In the genomic region with DNA sequence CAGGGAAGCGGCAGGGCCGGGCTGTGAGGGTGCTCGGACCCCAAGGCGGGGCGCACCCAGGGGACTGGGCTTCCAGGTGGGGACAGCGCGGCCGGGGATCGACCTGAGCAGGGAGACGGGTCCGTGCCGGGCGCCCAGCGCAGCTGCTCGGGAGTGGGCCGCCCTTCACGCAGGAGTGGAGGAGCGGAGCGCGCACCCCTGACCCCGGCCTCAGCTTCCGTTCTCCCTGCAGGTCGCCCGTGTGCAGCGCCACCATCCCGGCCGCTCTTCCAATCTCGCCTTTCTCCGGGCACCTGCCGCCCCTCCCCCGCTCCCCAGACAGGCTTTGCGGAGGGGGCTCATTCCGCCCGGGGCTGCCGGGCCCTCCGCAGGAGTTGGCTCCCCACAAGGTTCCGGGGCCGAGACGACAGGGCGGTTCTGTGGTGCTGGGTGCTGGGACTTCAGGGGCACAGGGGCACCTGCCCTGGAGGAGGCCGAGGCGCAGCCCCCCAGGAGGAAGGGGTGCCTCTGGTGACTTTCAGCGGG, we compare ENCODE assay signal across 8 cellular contexts. TPM values are rescaled to one million over a fixed set of nuclear protein-coding genes. Genes with fewer than 3 reads are reported as not detected.
DNase-seq lines count a peak whose midpoint lies in the region; ATAC-seq, FAIRE-seq and TF ChIP-seq lines count a peak whose summit lies in the region.
"Not testable (repeated sequence)": the region's sequence is repeated elsewhere in the genome, so short reads cannot be mapped to it uniquely, and the experiment has no call there.

No MANE protein-coding gene starts in this region.

- TF ChIP-seq CTCF in GM10248 (IDR thresholded peaks at IDR 0.05; ENCODE audit: control extremely low read depth, extremely low read depth, low read depth, missing control alignments); KMS-11 (conservative IDR thresholded peaks at IDR 0.05; ENCODE audit: low read depth, low read length); activated B cell treated with CpG ODN at 0.5 μM for 24 hours (IDR thresholded peaks at IDR 0.05); pancreas (IDR thresholded peaks at IDR 0.05); type B pancreatic cell (conservative IDR thresholded peaks at IDR 0.05): not testable (repeated sequence)

- CTCF ChIA-PET in GM10248 (lab: Yijun Ruan, JAX); activated B cell treated with CpG ODN at 0.5 μM for 24 hours (lab: Charles Lee): not testable (repeated sequence)

- H3K9ac ChIP-seq in KMS-11; iPS-18a (ENCODE audit: low read length): not testable (repeated sequence)

- peak overlapping the region; percentile 69; the same call in 1 of the 2 replicates for H2AFZ ChIP-seq in KMS-11 (ENCODE audit: low read depth)

- POLR2A ChIA-PET in GM10248 (lab: Yijun Ruan, JAX); activated B cell treated with CpG ODN at 0.5 μM for 24 hours (lab: Charles Lee): not testable (repeated sequence)

- H3K79me2 ChIP-seq in KMS-11 (ENCODE audit: insufficient read depth, low read depth) = not testable (repeated sequence)

- whole genome bisulfite sequencing in pancreas, 2 donors = 3 to 6% methylated on average over 14 to 17 of the region's 43 CpGs

- ATAC-seq in HG02571 (IDR thresholded peaks at IDR 0.05; ENCODE audit: unreplicated experiment) (peak; percentile 15), activated B cell treated with CpG ODN at 0.5 μM for 24 hours (ENCODE audit: low read depth) (peak; percentile 13), pancreas (peak; percentile 33 to 50 (median 38))
- ATAC-seq in central memory CD8-positive, alpha-beta T cell (replicated peaks; ENCODE audit: extremely low read depth, poor library complexity, severe bottlenecking) = peak; percentile 11

- not testable (repeated sequence) for H3K4me1 ChIP-seq in KMS-11 (ENCODE audit: low read depth, poor library complexity, severe bottlenecking); iPS-18a (ENCODE audit: control insufficient read depth, low read depth, low read length); pancreas

- not testable (repeated sequence) for H4K20me1 ChIP-seq in KMS-11 (ENCODE audit: insufficient read depth)

- H3K4me1 Mint-ChIP-seq in activated B cell treated with CpG ODN at 0.5 μM for 24 hours; central memory CD8-positive, alpha-beta T cell; type B pancreatic cell (ENCODE audit: unreplicated experiment): not testable (repeated sequence)

- peak overlapping the region; percentile 75 for H3K4me3 Mint-ChIP-seq in activated B cell treated with CpG ODN at 0.5 μM for 24 hours
- peak overlapping the region; percentile 77 for H3K4me3 Mint-ChIP-seq in central memory CD8-positive, alpha-beta T cell
- peak overlapping the region; percentile 84 for H3K4me3 Mint-ChIP-seq in type B pancreatic cell

- not testable (repeated sequence) for H3K27ac ChIP-seq in KMS-11; iPS-18a (ENCODE audit: low read length)
- peak overlapping the region in 1 of 4 donors; percentile 29 for H3K27ac ChIP-seq in pancreas

- H3K9me3 Mint-ChIP-seq in activated B cell treated with CpG ODN at 0.5 μM for 24 hours; central memory CD8-positive, alpha-beta T cell: not testable (repeated sequence)
- peaks cover 14% of the 10 kb centered on the region for H3K9me3 Mint-ChIP-seq in type B pancreatic cell

- intact Hi-C loops in activated B cell treated with CpG ODN at 0.5 μM for 24 hours (cut with micrococcal nuclease) = loop anchor here (2.0 kb wide), 1 partner anchor 92 kb away; the partner anchor contains the start of gene TPPP
- intact Hi-C loops in pancreas (cut with DNase I) = not testable (repeated sequence)

- DNase-seq in GM10248 (ENCODE audit: extremely low spot score) (peak; percentile 7), activated B cell treated with CpG ODN at 0.5 μM for 24 hours (peak; percentile 34), pancreas (peak in 4 of 6 donors; percentile 58 to 80 (median 69))
- DNase-seq in central memory CD8-positive, alpha-beta T cell (ENCODE audit: low spot score in 2 of 2) = peak in 1 of 2 donors; percentile 14
- not testable (repeated sequence) for DNase-seq in type B pancreatic cell (ENCODE audit: extremely low spot score, unreplicated experiment)

- H3K4me2 ChIP-seq in KMS-11 = not testable (repeated sequence)

- not testable (repeated sequence) for H3K27ac Mint-ChIP-seq in activated B cell treated with CpG ODN at 0.5 μM for 24 hours; central memory CD8-positive, alpha-beta T cell (ENCODE audit: low read depth); type B pancreatic cell

- not testable (repeated sequence) for H3K27me3 ChIP-seq in KMS-11 (ENCODE audit: insufficient read depth, low read depth); pancreas
- H3K27me3 ChIP-seq in iPS-18a (ENCODE audit: control insufficient read depth, insufficient read depth, low read length) = peaks cover 16% of the 10 kb centered on the region

- H3K27me3 Mint-ChIP-seq in activated B cell treated with CpG ODN at 0.5 μM for 24 hours = peaks cover 15% of the 10 kb centered on the region
- peaks cover 20% of the 10 kb centered on the region for H3K27me3 Mint-ChIP-seq in central memory CD8-positive, alpha-beta T cell
- H3K27me3 Mint-ChIP-seq in type B pancreatic cell = not testable (repeated sequence)

- H3K36me3 Mint-ChIP-seq in activated B cell treated with CpG ODN at 0.5 μM for 24 hours (ENCODE audit: low read depth); central memory CD8-positive, alpha-beta T cell (ENCODE audit: insufficient read depth): not testable (repeated sequence)
- H3K36me3 Mint-ChIP-seq in type B pancreatic cell = peaks cover 12% of the 10 kb centered on the region

- not testable (repeated sequence) for H3K9me3 ChIP-seq in iPS-18a (ENCODE audit: control insufficient read depth, low read depth, low read length); pancreas

- not testable (repeated sequence) for H3K4me3 ChIP-seq in KMS-11 (IDR thresholded peaks at IDR 0.05; ENCODE audit: insufficient read depth, low read depth, low read length)
- H3K4me3 ChIP-seq in iPS-18a (ENCODE audit: low read length) (peak overlapping the region; percentile 51), pancreas (peak overlapping the region; percentile 47 to 77 (median 53))

- FAIRE-seq in pancreas (lab: Jason Lieb, UNC) = not testable (repeated sequence)

- H3K36me3 ChIP-seq in KMS-11 (ENCODE audit: insufficient read depth); iPS-18a (ENCODE audit: control insufficient read depth, low read depth, low read length); pancreas: not testable (repeated sequence)

RNA-seq across cellular contexts. Expression of gene ZDHHC11B, which starts 0.7 kb away (rescaled TPM):
- total RNA-seq in activated B cell treated with CpG ODN at 0.5 μM for 24 hours = 0.07 and 0.09 TPM in 2 replicates
- 1 to 10 TPM; 2.8 to 7.5 (median 5.0) TPM for total RNA-seq in pancreas
- polyA plus RNA-seq in pancreas = 10 to 100 TPM in 1 of 2 donors, 1 to 10 TPM in 1; 6.6 to 19.9 TPM
- total RNA-seq in type B pancreatic cell (ENCODE audit: low replicate concordance) = 2.2 and 4.0 TPM in 2 replicates
